9 cellular contexts compared by ENCODE assay signal in genomic region chr5:84635235-84636055, GRCh38.
"Had no signal": no experiment of that assay in that cellular context is flagged by ENCODE, and none has a peak within 500 bp of the region (broad histone marks: within the 10 kb centered on the region; RNA-seq: fewer than 3 reads in every experiment).

No MANE protein-coding gene starts in this region.

- ATAC-seq: psoas muscle had no signal

- DNase-seq: activated CD4-positive, CD25-positive, alpha-beta regulatory T cell treated with anti-CD3 and anti-CD28 coated beads, Interleukin-2, amount 50 U/mL, for 72 hours; activated naive CD4-positive, alpha-beta T cell treated with Interleukin-2 at 50 U/mL for 16 hours; dorsolateral prefrontal cortex; endodermal cell; occipital lobe; sigmoid colon; stimulated activated CD4-positive, alpha-beta T cell treated with anti-CD3 and anti-CD28 coated beads, Interleukin-1b, Interleukin-23, amount 100 ng/mL, for 48 hours; T-helper 9 cell had no signal
